Comparison of ENCODE assay signal across 12 cellular contexts in the genomic region with DNA sequence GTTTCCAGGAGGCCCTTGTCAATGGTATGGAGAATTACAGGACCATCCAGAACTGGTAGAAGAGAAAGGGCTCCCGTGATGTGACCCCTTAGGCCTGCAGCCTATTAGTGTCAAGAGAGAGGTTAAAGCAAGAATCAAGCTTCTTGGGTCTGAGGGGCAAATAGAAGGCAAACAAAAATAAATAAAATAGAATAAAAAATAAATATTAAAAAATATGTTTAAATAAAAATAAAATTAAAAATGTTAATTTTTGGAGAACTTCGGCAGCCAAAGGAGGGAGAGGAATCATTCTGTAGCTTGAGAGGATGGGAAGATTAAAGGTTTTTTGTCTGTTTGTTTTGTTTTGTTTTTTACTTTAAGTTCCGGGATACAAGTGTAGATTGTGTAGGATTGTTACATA. TPM values are rescaled to one million over a fixed set of nuclear protein-coding genes. Genes with fewer than 3 reads are reported as not detected.
"Had no signal": no experiment of that assay in that cellular context is flagged by ENCODE, and none has a peak within 500 bp of the region (broad histone marks: within the 10 kb centered on the region; RNA-seq: fewer than 3 reads in every experiment).

No MANE protein-coding gene starts in this region.

- H3K27ac Mint-ChIP-seq: GM23338, H9, HFFc6 had no signal

- H3K36me3 ChIP-seq: HAP-1 had no signal

- ATAC-seq: GM23338, HCT116 had no signal

- H3K4me3 Mint-ChIP-seq: GM23338, H9, HFFc6 had no signal

- H3K4me3 ChIP-seq: GM23248, GM23338, HAP-1 had no signal

- FAIRE-seq: H1, H54 had no signal

- H3K9me3 Mint-ChIP-seq: HFFc6 had no signal

- DNase-seq: GM23248, GOT3, H7, H9, HCEC 1CT, HFFc6 had no signal

- H3K4me1 ChIP-seq: HAP-1 had no signal

- H3K27ac ChIP-seq: GM23248 had no signal

- H3K9ac ChIP-seq: GM23248 had no signal

- H2AFZ ChIP-seq: GM23248 had no signal

RNA-seq across cellular contexts. Expression of a gene that starts 15.2 kb away (rescaled TPM):
- total RNA-seq: H4 had no signal
- polyA plus RNA-seq: GM23248 had no signal
